ENCODE assay signal across 2 cellular contexts in the genomic region with DNA sequence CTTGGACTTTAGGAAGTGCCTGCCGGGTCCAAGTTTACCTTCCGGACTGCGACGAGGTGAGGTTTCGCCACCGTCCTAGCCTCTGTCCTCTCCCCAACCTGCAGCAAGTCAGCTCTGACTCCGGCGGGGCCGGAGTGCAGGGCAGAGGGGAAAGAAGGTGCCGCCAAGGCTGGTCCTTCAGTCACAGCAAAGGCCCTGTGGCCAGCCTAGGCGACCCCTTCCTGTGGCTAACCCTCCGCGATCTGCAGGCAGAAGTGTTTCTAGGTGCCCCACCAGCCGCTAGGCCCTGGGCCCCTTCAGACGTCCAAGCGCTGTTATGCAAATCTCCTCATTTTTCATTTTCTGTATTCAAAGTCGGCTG.
TF ChIP-seq lines count a peak whose summit lies in the region.

No MANE protein-coding gene starts in this region.

TF ChIP-seq in IMR-90, 13 proteins besides CTCF, POLR2A, EP300 and RAD21:
- TF ChIP-seq NFE2L2 (IDR thresholded peaks at IDR 0.05; ENCODE audit: low read depth, low read length) (no peak), RFX5 (IDR thresholded peaks at IDR 0.05; ENCODE audit: low read depth, low read length) (no peak), SMC3 (IDR thresholded peaks at IDR 0.05; ENCODE audit: low read depth, low read length) (no peak), CHD1 (IDR thresholded peaks at IDR 0.05; ENCODE audit: low read depth, low read length) (no peak), BHLHE40 (IDR thresholded peaks at IDR 0.05; ENCODE audit: low read depth, low read length) (no peak), FOS (IDR thresholded peaks at IDR 0.05; ENCODE audit: low read depth, low read length) (no peak), MAZ (IDR thresholded peaks at IDR 0.05; ENCODE audit: borderline replicate concordance, low read depth, low read length) (no peak), CEBPB (IDR thresholded peaks at IDR 0.05; ENCODE audit: low read depth, low read length) (no peak), RCOR1 (IDR thresholded peaks at IDR 0.05; ENCODE audit: insufficient replicate concordance, low read length) (no peak), MAFK (IDR thresholded peaks at IDR 0.05; ENCODE audit: low read depth, low read length) (no peak), MXI1 (IDR thresholded peaks at IDR 0.05; ENCODE audit: borderline replicate concordance, low read depth, low read length) (no peak)
- TF ChIP-seq, protein P1, sequence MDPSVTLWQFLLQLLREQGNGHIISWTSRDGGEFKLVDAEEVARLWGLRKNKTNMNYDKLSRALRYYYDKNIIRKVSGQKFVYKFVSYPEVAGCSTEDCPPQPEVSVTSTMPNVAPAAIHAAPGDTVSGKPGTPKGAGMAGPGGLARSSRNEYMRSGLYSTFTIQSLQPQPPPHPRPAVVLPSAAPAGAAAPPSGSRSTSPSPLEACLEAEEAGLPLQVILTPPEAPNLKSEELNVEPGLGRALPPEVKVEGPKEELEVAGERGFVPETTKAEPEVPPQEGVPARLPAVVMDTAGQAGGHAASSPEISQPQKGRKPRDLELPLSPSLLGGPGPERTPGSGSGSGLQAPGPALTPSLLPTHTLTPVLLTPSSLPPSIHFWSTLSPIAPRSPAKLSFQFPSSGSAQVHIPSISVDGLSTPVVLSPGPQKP (IDR thresholded peaks at IDR 0.05; ENCODE audit: borderline replicate concordance, low read depth, low read length), result no peak
- TF ChIP-seq, protein P2, sequence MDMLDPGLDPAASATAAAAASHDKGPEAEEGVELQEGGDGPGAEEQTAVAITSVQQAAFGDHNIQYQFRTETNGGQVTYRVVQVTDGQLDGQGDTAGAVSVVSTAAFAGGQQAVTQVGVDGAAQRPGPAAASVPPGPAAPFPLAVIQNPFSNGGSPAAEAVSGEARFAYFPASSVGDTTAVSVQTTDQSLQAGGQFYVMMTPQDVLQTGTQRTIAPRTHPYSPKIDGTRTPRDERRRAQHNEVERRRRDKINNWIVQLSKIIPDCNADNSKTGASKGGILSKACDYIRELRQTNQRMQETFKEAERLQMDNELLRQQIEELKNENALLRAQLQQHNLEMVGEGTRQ (IDR thresholded peaks at IDR 0.05; ENCODE audit: low read depth, low read length), result no peak

TF ChIP-seq in HepG2, 621 proteins besides CTCF, POLR2A, EP300 and RAD21:
- TF ChIP-seq ZSCAN9 (CRISPR knock-in tag; IDR thresholded peaks at IDR 0.05; ENCODE audit: borderline replicate concordance), result no peak
- 0 out of 2 replicates have a peak, but pooled peaks have one; percentile 5 for TF ChIP-seq EZH2 (conservative IDR thresholded peaks at IDR 0.05; ENCODE audit: low read depth, low read length)
- no peak for TF ChIP-seq ZSCAN25 (CRISPR knock-in tag; IDR thresholded peaks at IDR 0.05)
- TF ChIP-seq SP5 (CRISPR knock-in tag; IDR thresholded peaks at IDR 0.05; ENCODE audit: borderline replicate concordance, low read depth), result no peak
TF ChIP-seq in HepG2: peak in this region for 1.
